Comparison of ENCODE assay signal across 1 cellular context in the genomic region with DNA sequence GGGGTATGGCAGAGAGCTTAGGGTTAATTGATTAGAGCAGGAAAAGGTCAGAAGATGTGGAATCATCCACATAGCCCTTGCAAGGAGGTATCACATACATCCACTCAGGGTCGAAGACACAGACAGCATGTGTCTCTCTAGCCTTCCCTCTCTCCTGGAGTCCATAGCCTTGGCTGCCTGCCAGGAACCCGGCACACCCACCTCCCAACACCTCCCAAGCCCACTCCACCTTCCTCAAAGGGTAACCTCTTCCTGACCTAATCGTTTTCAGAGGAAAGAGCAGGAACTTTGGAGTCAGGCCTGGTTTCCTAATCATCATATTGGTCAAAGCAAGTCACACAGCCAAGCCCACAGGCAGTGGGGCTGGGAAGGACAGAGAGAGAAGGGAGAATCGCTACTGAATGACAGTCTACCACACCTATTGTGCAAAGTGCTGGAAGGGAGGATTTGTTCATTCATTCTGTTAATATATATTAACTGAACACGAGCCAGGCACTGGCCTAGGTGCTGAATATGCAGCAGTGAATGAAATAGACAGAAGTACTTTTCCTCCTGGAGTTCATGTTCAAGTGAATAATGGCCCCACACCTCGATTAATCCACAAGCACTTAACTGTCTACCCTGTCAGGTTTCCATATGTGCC.
TF ChIP-seq lines count a peak whose summit lies in the region.

No MANE protein-coding gene starts in this region.

TF ChIP-seq in H1, 55 proteins besides CTCF, POLR2A, EP300 and RAD21:
- no peak for TF ChIP-seq CHD1 (IDR thresholded peaks at IDR 0.05; ENCODE audit: low read depth, low read length)
- no peak for TF ChIP-seq KDM5A (IDR thresholded peaks at IDR 0.05; ENCODE audit: low read length)
- TF ChIP-seq SRF (IDR thresholded peaks at IDR 0.05; ENCODE audit: low read depth, low read length): no peak
- TF ChIP-seq SIRT6 (IDR thresholded peaks at IDR 0.05; ENCODE audit: low read length): no peak
